25 cellular contexts compared by ENCODE assay signal in the genomic region with DNA sequence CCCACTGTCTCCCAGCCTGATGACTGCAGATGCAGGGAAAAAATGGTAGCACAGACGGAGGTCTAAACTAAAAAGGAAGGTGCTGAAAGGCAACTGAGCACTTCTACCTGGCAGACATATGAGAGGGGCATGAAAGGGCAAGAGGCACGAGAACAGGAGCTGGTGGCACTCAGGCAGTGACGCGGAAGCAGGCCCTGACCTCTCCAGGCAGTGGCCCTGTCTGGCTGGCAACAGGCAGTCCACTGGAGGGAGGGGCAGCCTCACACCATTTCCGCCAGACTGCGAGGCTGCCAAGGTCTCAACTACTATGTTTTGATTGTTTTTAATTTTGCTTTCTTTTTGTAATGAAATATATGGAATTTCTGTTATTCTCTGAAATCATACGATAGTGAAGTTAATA. TPM values are rescaled to one million over a fixed set of nuclear protein-coding genes. Genes with fewer than 3 reads are reported as not detected.
"Had no signal": no experiment of that assay in that cellular context is flagged by ENCODE, and none has a peak within 500 bp of the region (broad histone marks: within the 10 kb centered on the region; RNA-seq: fewer than 3 reads in every experiment).

No MANE protein-coding gene starts in this region.

- H3K9me3 ChIP-seq: MG63 had no signal

- FAIRE-seq: HepG2 had no signal

- H3K27ac ChIP-seq: RWPE1 had no signal

- H3K4me3 ChIP-seq: MG63 had no signal

- DNase-seq: IMR-90, Karpas-422, KG1, MG63, NCI-H1092, NCI-H1105 treated with DMSO at 0.1 percent for 48 hours, NCI-H1436, NCI-H187, NCI-H2029, NCI-H2081 treated with DMSO at 0.1 percent for 48 hours, NCI-H2171, NCI-H226, NCI-H446, NCI-H510A, NCI-H524 treated with DMSO at 0.1 percent for 48 hours, NCI-H69, NCI-H774, PC-3, SHP77 had no signal

- ATAC-seq: HepG2, Panc1, PC-3, SK-N-SH treated with all-trans-retinoic acid at 6 μM for 48 hours had no signal

- H3K27me3 ChIP-seq: MG63 had no signal

- H3K36me3 ChIP-seq: MG63 had no signal

RNA-seq across cellular contexts. Expression of a gene that starts 23.3 kb away (rescaled TPM):
- total RNA-seq: HepG2, HT1080, IMR-90, OCI-LY7, PC-3 had no signal
- polyA plus RNA-seq: HepG2, IMR-90 had no signal
